8 cellular contexts compared by ENCODE assay signal in genomic region chr13:46051958-46052313, GRCh38. TPM values are rescaled to one million over a fixed set of nuclear protein-coding genes. Genes with fewer than 3 reads are reported as not detected.
DNase-seq lines count a peak whose midpoint lies in the region; ATAC-seq and TF ChIP-seq lines count a peak whose summit lies in the region.

No MANE protein-coding gene starts in this region.

- no CpG with 5 or more reads among the region's 7 CpGs for WGBS in iPS DF 6.9 (ENCODE audit: insufficient coverage, insufficient read length)

- peak overlapping the region; percentile 91 for H3K27ac Mint-ChIP-seq in activated T-helper 17 cell treated with anti-CD3 and anti-CD28 coated beads, Interleukin-2, amount 50 U/mL, for 72 hours

- in situ Hi-C loops in HAP-1 (cut with MboI; ENCODE audit: low sequenced_read_pairs): no loop called here

- peaks cover 6% of the 10 kb centered on the region for H3K36me3 Mint-ChIP-seq in activated T-helper 17 cell treated with anti-CD3 and anti-CD28 coated beads, Interleukin-2, amount 50 U/mL, for 72 hours (ENCODE audit: low read depth)

- H3K36me3 ChIP-seq in HAP-1 (replicated peaks): no peaks in the 10 kb centered on the region
- no peaks in the 10 kb centered on the region for H3K36me3 ChIP-seq in iPS DF 6.9 (ENCODE audit: control insufficient read depth, insufficient read depth, low read length)

- no peak for TF ChIP-seq CTCF in AG10803 (conservative IDR thresholded peaks at IDR 0.05; ENCODE audit: low read length)

- peak overlapping the region; percentile 84 for H3K4me3 ChIP-seq in AG10803 (ENCODE audit: low read length)
- peak overlapping the region; percentile 92 for H3K4me3 ChIP-seq in HAP-1
- peak overlapping the region; percentile 99 for H3K4me3 ChIP-seq in iPS DF 6.9 (ENCODE audit: low read length)

- H3K4me1 ChIP-seq in HAP-1 (peaks cover 14% of the 10 kb centered on the region), iPS DF 6.9 (ENCODE audit: control insufficient read depth, insufficient read depth, low read length) (no peaks in the 10 kb centered on the region)

- peak; percentile 6 for ATAC-seq in activated T-helper 17 cell treated with anti-CD3 and anti-CD28 coated beads, Interleukin-2, amount 50 U/mL, for 72 hours (replicated peaks)
- ATAC-seq in stimulated activated naive CD8-positive, alpha-beta T cell treated with anti-CD3 and anti-CD28 coated beads, Interleukin-15, Interleukin-2, amounts not matched to agents 100 U/mL and 50 U/mL, for 24 hours: peak; percentile 5

- peaks cover 26% of the 10 kb centered on the region for H3K4me1 Mint-ChIP-seq in activated T-helper 17 cell treated with anti-CD3 and anti-CD28 coated beads, Interleukin-2, amount 50 U/mL, for 72 hours

- H3K27me3 ChIP-seq in HAP-1 (ENCODE audit: low read depth): peaks cover 12% of the 10 kb centered on the region
- H3K27me3 ChIP-seq in iPS DF 6.9 (ENCODE audit: control insufficient read depth, insufficient read depth, low read length): no peaks in the 10 kb centered on the region

- H3K27me3 Mint-ChIP-seq in activated T-helper 17 cell treated with anti-CD3 and anti-CD28 coated beads, Interleukin-2, amount 50 U/mL, for 72 hours: peaks cover 7% of the 10 kb centered on the region

- no peaks in the 10 kb centered on the region for H3K9me3 ChIP-seq in HAP-1
- no peaks in the 10 kb centered on the region for H3K9me3 ChIP-seq in iPS DF 6.9 (ENCODE audit: control insufficient read depth, insufficient read depth, low read length)

- peak overlapping the region; percentile 98 for H3K4me3 Mint-ChIP-seq in activated T-helper 17 cell treated with anti-CD3 and anti-CD28 coated beads, Interleukin-2, amount 50 U/mL, for 72 hours

- DNase-seq in AG10803 (ENCODE audit: low read depth): no peak
- peak in 1 of 2 experiments; percentile 7 for DNase-seq in HAP-1 (ENCODE audit: low spot score in 2 of 2)
- DNase-seq in iPS DF 6.9 (ENCODE audit: low read depth, low spot score): no peak
- no peak for DNase-seq in stimulated activated naive CD8-positive, alpha-beta T cell treated with anti-CD3 and anti-CD28 coated beads, Interleukin-15, Interleukin-2, amounts not matched to agents 100 U/mL and 50 U/mL, for 24 hours
- DNase-seq in SK-N-DZ (ENCODE audit: low spot score): no peak
- DNase-seq in NCI-H1048 (lab: John Stamatoyannopoulos, UW): no peak
- DNase-seq in stimulated activated CD8-positive, alpha-beta memory T cell treated with anti-CD3 and anti-CD28 coated beads, Interleukin-4, amount 100 ng/mL, for 48 hours: no peak

- H3K27ac ChIP-seq in iPS DF 6.9 (ENCODE audit: low read length): no peak overlapping the region

- H3K9me3 Mint-ChIP-seq in activated T-helper 17 cell treated with anti-CD3 and anti-CD28 coated beads, Interleukin-2, amount 50 U/mL, for 72 hours: no peaks in the 10 kb centered on the region

RNA-seq across cellular contexts. Expression of gene ZC3H13, which starts 0.6 kb away (rescaled TPM):
- total RNA-seq in activated T-helper 17 cell treated with anti-CD3 and anti-CD28 coated beads, Interleukin-2, amount 50 U/mL, for 72 hours: 10 to 100 TPM; 33.4 to 46.9 TPM
- polyA plus RNA-seq in SK-N-DZ (2014; cell fraction: cytosol; rRNA removed): 12.4 and 13.3 TPM in 2 replicates
- polyA plus RNA-seq in SK-N-DZ (2014; cell fraction: nucleus; rRNA removed): 29.9 and 48.6 TPM in 2 replicates

RNA-seq across cellular contexts. Expression of gene CPB2, which starts 52.9 kb away (rescaled TPM):
- not detected for total RNA-seq in activated T-helper 17 cell treated with anti-CD3 and anti-CD28 coated beads, Interleukin-2, amount 50 U/mL, for 72 hours
- not detected in 2 replicates for polyA plus RNA-seq in SK-N-DZ (2014; cell fraction: cytosol; rRNA removed)
- polyA plus RNA-seq in SK-N-DZ (2014; cell fraction: nucleus; rRNA removed): not detected in 2 replicates
